Comparison of ENCODE assay signal across 7 cellular contexts in genomic region chr22:49184736-49185135, GRCh38.
"Had no signal": no experiment of that assay in that cellular context is flagged by ENCODE, and none has a peak within 500 bp of the region (broad histone marks: within the 10 kb centered on the region; RNA-seq: fewer than 3 reads in every experiment).

No MANE protein-coding gene starts in this region.

- FAIRE-seq: H1, H54, HepG2 had no signal

- DNase-seq: H9, HCEC 1CT had no signal

- ATAC-seq: GM23338 had no signal

- H3K4me3 ChIP-seq: GM23338 had no signal

- H3K27ac ChIP-seq: HL-60 had no signal

- H3K4me2 ChIP-seq: GM23338 had no signal
